In the genomic region with DNA sequence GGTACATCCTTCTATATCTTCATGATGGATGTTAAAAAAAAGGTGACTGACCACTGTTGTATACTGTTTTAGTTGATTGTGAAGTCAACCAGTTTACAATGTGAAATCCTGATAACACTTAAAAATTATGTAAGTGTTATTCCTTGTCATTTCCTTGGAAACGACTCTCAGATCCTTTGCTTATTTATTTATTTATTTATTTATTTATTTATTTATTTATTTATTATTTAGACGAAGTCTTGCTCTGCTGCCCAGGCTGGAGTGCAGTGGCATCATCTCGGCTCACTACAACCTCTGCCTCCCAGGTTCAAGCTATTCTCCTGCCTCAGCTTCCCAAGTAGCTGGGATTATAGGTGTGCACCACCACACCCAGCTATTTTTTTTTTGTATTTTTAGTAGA, we compare ENCODE assay signal across 10 cellular contexts. TPM values are rescaled to one million over a fixed set of nuclear protein-coding genes. Genes with fewer than 3 reads are reported as not detected.
"Had no signal": no experiment of that assay in that cellular context is flagged by ENCODE, and none has a peak within 500 bp of the region (broad histone marks: within the 10 kb centered on the region; RNA-seq: fewer than 3 reads in every experiment).

No MANE protein-coding gene starts in this region.

RNA-seq across cellular contexts. Expression of a gene that starts 58.0 kb away (rescaled TPM):
- total RNA-seq: naive thymus-derived CD8-positive, alpha-beta T cell; natural killer cell; natural killer cell treated with Interleukin-12 subunit alpha and Interleukin-12 subunit beta and Interleukin-15 and Interleukin-18, amount 100 ng/mL, for 72 hours; neural crest cell; posterior vena cava; psoas muscle; pulmonary artery endothelial cell; right cardiac atrium; sciatic nerve had no signal
- polyA plus RNA-seq: naive thymus-derived CD4-positive, alpha-beta T cell; naive thymus-derived CD8-positive, alpha-beta T cell; psoas muscle; right cardiac atrium had no signal
